Comparison of ENCODE assay signal across 8 cellular contexts in the genomic region with DNA sequence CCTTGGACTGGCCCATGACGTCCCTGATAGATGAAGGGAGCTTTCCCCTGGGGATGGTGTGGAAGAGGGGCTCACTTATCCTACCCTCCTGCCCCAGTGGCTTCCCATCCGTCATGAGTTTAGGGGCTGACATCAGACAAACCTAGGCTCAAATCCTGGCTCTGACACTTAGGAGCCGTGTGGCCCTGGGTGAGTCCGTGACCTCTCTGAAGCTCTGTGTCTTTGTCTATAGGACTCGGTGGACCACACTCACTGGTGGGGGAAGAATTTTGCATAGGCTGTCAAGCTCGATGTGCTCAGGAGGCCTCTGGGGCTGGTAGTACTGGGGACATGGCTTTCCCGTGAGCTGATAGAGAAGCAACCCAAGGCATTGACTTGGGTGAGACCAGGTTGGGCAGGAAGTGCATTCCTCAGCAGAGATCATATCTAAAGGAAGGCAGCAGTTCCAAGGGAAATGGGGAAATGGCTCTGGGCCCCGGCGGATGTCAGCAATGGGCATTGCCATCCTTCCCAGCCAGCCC. TPM values are rescaled to one million over a fixed set of nuclear protein-coding genes. Genes with fewer than 3 reads are reported as not detected.
A peak's percentile ranks its signal among the peaks of the same experiment; 100 is the strongest.
DNase-seq lines count a peak whose midpoint lies in the region; ATAC-seq and TF ChIP-seq lines count a peak whose summit lies in the region.

No MANE protein-coding gene starts in this region.

- 21 to 40% methylated on average over 9 of the region's 9 CpGs for WGBS in lung, 2 donors

- H3K36me3 ChIP-seq in CD8-positive, alpha-beta memory T cell (ENCODE audit: insufficient read depth, low read length): no peaks in the 10 kb centered on the region
- H3K36me3 ChIP-seq in lung (ENCODE audit: control insufficient read depth in 2 of 2, insufficient read depth in 2 of 2, low read length in 2 of 2): no peaks in the 10 kb centered on the region

- H3K27me3 Mint-ChIP-seq in CD8-positive, alpha-beta memory T cell: no peaks in the 10 kb centered on the region

- H3K36me3 Mint-ChIP-seq in CD8-positive, alpha-beta memory T cell: peaks cover 0 to 15% (median 2%) of the 10 kb centered on the region in 3 donors
- peaks cover 21% of the 10 kb centered on the region in 2 donors for H3K36me3 Mint-ChIP-seq in activated naive CD4-positive, alpha-beta T cell treated with anti-CD3 and anti-CD28 coated beads, Interleukin-2, amount 50 U/mL, for 72 hours

- no peaks in the 10 kb centered on the region for H3K9me3 ChIP-seq in CD8-positive, alpha-beta memory T cell (ENCODE audit: low read length)
- peaks cover 0 to 2% of the 10 kb centered on the region in 2 donors for H3K9me3 ChIP-seq in lung (ENCODE audit: control insufficient read depth in 2 of 2, insufficient read depth in 1 of 2, low read length in 1 of 2)

- peak overlapping the region; percentile 97 to 99 (median 99) for H3K4me3 Mint-ChIP-seq in CD8-positive, alpha-beta memory T cell

- H3K4me1 ChIP-seq in CD8-positive, alpha-beta memory T cell (ENCODE audit: insufficient read depth, low read length): peaks cover 22% of the 10 kb centered on the region
- H3K4me1 ChIP-seq in lung (ENCODE audit: control insufficient read depth in 2 of 2, insufficient read depth in 2 of 2, low read length in 2 of 2): peaks cover 4 to 10% of the 10 kb centered on the region in 2 donors

- DNase-seq in CD8-positive, alpha-beta memory T cell: peak in 1 of 5 donors; percentile 9
- DNase-seq in activated naive CD4-positive, alpha-beta T cell treated with anti-CD3 and anti-CD28 coated beads, Interleukin-2, amount 50 U/mL, for 72 hours (ENCODE audit: low spot score in 2 of 2): peak in 1 of 2 donors; percentile 24
- DNase-seq in lung (ENCODE audit: low spot score) (no peak), COLO668 (lab: John Stamatoyannopoulos, UW; ENCODE audit: unreplicated experiment) (no peak), NOMO-1 treated with dmso at 0.1 percent for 144 hours (lab: John Stamatoyannopoulos, UW; ENCODE audit: unreplicated experiment) (no peak)

- H3K27ac Mint-ChIP-seq in CD8-positive, alpha-beta memory T cell: peak overlapping the region; percentile 75 to 99 (median 98)
- H3K27ac Mint-ChIP-seq in activated naive CD4-positive, alpha-beta T cell treated with anti-CD3 and anti-CD28 coated beads, Interleukin-2, amount 50 U/mL, for 72 hours: peak overlapping the region; percentile 99 to 100

- H3K27ac ChIP-seq in CD8-positive, alpha-beta memory T cell (ENCODE audit: low read depth, low read length): peak overlapping the region; percentile 89
- H3K27ac ChIP-seq in lung (ENCODE audit: low read depth in 1 of 2, low read length in 1 of 2): peak overlapping the region; percentile 93 to 99

- peaks cover 23 to 46% (median 29%) of the 10 kb centered on the region in 3 donors for H3K4me1 Mint-ChIP-seq in CD8-positive, alpha-beta memory T cell

- no peaks in the 10 kb centered on the region for H3K27me3 ChIP-seq in CD8-positive, alpha-beta memory T cell (ENCODE audit: insufficient read depth, low read length, poor library complexity, severe bottlenecking)
- H3K27me3 ChIP-seq in lung (ENCODE audit: control insufficient read depth, insufficient read depth): no peaks in the 10 kb centered on the region

- CTCF ChIA-PET in CD8-positive, alpha-beta memory T cell (lab: Charles Lee): interaction anchor here (1.3 to 8.4 kb wide), 4 partner anchors 14 to 95 kb away, joined by 4 to 76 read pairs (median 28); no protein-coding TSS in a partner anchor

- ATAC-seq in HG02981 (IDR thresholded peaks at IDR 0.05; ENCODE audit: unreplicated experiment) (peak; percentile 31), lung (ENCODE audit: insufficient read depth, low FRiP score) (no peak), GM18868 (IDR thresholded peaks at IDR 0.05; ENCODE audit: unreplicated experiment) (no peak), HG02938 (IDR thresholded peaks at IDR 0.05; ENCODE audit: unreplicated experiment) (no peak)
- ATAC-seq in activated naive CD4-positive, alpha-beta T cell treated with anti-CD3 and anti-CD28 coated beads, Interleukin-2, amount 50 U/mL, for 72 hours: no peak

- H3K9me3 Mint-ChIP-seq in CD8-positive, alpha-beta memory T cell: no peaks in the 10 kb centered on the region
- H3K9me3 Mint-ChIP-seq in activated naive CD4-positive, alpha-beta T cell treated with anti-CD3 and anti-CD28 coated beads, Interleukin-2, amount 50 U/mL, for 72 hours: no peaks in the 10 kb centered on the region

- TF ChIP-seq CTCF in lung (IDR thresholded peaks at IDR 0.05; ENCODE audit: control extremely low read depth, extremely low read depth): no peak

- peak overlapping the region; percentile 29 for H3K4me3 ChIP-seq in CD8-positive, alpha-beta memory T cell (ENCODE audit: low read length)
- no peak overlapping the region for H3K4me3 ChIP-seq in lung

- POLR2A ChIA-PET in CD8-positive, alpha-beta memory T cell (lab: Charles Lee): interaction anchor here (0.6 to 3.7 kb wide), 11 partner anchors 7 to 357 kb away, joined by 3 to 28 read pairs (median 5); partner anchors contain the start of gene TMED1

RNA-seq across cellular contexts. Expression of gene AP1M2, which starts 17.4 kb away (rescaled TPM):
- not detected for total RNA-seq in CD8-positive, alpha-beta memory T cell
- polyA plus RNA-seq in CD8-positive, alpha-beta memory T cell: not detected
- total RNA-seq in activated naive CD4-positive, alpha-beta T cell treated with anti-CD3 and anti-CD28 coated beads, Interleukin-2, amount 50 U/mL, for 72 hours: not detected
- total RNA-seq in lung: 10 to 100 TPM; 40.2 to 57.6 TPM
- 10 to 100 TPM; 31.6 to 70.9 TPM for polyA plus RNA-seq in lung

RNA-seq across cellular contexts. Expression of gene SLC44A2, which starts 20.8 kb away (rescaled TPM):
- total RNA-seq in CD8-positive, alpha-beta memory T cell: 10 to 100 TPM; 70.5 to 88.2 TPM
- 285 TPM for polyA plus RNA-seq in CD8-positive, alpha-beta memory T cell
- 10 to 100 TPM; 81.3 to 92.0 TPM for total RNA-seq in activated naive CD4-positive, alpha-beta T cell treated with anti-CD3 and anti-CD28 coated beads, Interleukin-2, amount 50 U/mL, for 72 hours
- total RNA-seq in lung: 100 to 1,000 TPM; 115 to 173 TPM
- 100 to 1,000 TPM in 1 of 2 donors, 10 to 100 TPM in 1; 83.6 to 122 TPM for polyA plus RNA-seq in lung

RNA-seq across cellular contexts. Expression of gene CDKN2D, which starts 35.7 kb away (rescaled TPM):
- 10 to 100 TPM; 22.2 to 23.1 TPM for total RNA-seq in CD8-positive, alpha-beta memory T cell
- 176 TPM for polyA plus RNA-seq in CD8-positive, alpha-beta memory T cell
- total RNA-seq in activated naive CD4-positive, alpha-beta T cell treated with anti-CD3 and anti-CD28 coated beads, Interleukin-2, amount 50 U/mL, for 72 hours: 100 to 1,000 TPM in 1 of 2 donors, 10 to 100 TPM in 1; 43.4 to 248 TPM
- total RNA-seq in lung: 10 to 100 TPM; 12.5 to 14.3 TPM
- polyA plus RNA-seq in lung: 10 to 100 TPM; 13.5 to 74.9 TPM

RNA-seq across cellular contexts. Expression of gene KRI1, which starts 38.7 kb away (rescaled TPM):
- total RNA-seq in CD8-positive, alpha-beta memory T cell: 10 to 100 TPM; 61.6 to 64.5 TPM
- polyA plus RNA-seq in CD8-positive, alpha-beta memory T cell: 45.7 TPM
- total RNA-seq in activated naive CD4-positive, alpha-beta T cell treated with anti-CD3 and anti-CD28 coated beads, Interleukin-2, amount 50 U/mL, for 72 hours: 10 to 100 TPM; 55.6 to 62.7 TPM
- 10 to 100 TPM; 12.8 to 26.0 TPM for total RNA-seq in lung
- polyA plus RNA-seq in lung: 10 to 100 TPM; 16.6 to 21.5 TPM

RNA-seq across cellular contexts. Expression of gene ILF3, which starts 49.6 kb away (rescaled TPM):
- 100 to 1,000 TPM; 471 to 475 TPM for total RNA-seq in CD8-positive, alpha-beta memory T cell
- polyA plus RNA-seq in CD8-positive, alpha-beta memory T cell: 100.0 TPM
- 100 to 1,000 TPM; 372 to 377 TPM for total RNA-seq in activated naive CD4-positive, alpha-beta T cell treated with anti-CD3 and anti-CD28 coated beads, Interleukin-2, amount 50 U/mL, for 72 hours
- 100 to 1,000 TPM; 146 to 225 TPM for total RNA-seq in lung
- polyA plus RNA-seq in lung: 100 to 1,000 TPM; 105 to 117 TPM

Comparison
In these comparisons a context has a peak if more than half of its experiments do, and no peak if none do; other contexts are left out.
1. RNA of gene AP1M2, which starts 17.4 kb away (total RNA-seq): 40.2 to 57.6 TPM in lung; not detected in activated naive CD4-positive, alpha-beta T cell treated with anti-CD3 and anti-CD28 coated beads, Interleukin-2, amount 50 U/mL, for 72 hours and not detected in CD8-positive, alpha-beta memory T cell; every median in the first group is over 10 times any median in the second.